In the genomic region with DNA sequence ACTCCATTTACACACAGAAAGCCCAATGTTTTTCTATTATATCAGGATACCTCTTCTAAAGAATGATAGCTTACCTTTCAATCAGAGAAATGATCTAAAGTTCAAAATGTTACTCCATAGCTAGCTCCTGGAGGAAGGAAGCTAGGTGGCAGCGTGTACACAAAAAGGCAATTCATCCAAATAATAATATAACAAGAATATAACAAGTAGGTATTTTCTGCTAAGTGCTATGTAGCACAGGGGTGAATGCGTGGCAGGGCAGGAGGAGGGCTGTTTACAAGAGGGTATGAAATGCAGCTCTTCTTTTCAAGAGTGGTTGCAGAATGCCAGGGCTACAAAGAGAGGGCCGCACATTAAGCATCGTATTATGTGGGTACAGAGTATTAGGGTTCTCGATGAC, we compare ENCODE assay signal across 1 cellular context.
TF ChIP-seq lines count a peak whose summit lies in the region.

No MANE protein-coding gene starts in this region.

TF ChIP-seq in GM12878, 131 proteins besides CTCF, POLR2A, EP300 and RAD21 (continued from another document):
- TF ChIP-seq, protein P1, sequence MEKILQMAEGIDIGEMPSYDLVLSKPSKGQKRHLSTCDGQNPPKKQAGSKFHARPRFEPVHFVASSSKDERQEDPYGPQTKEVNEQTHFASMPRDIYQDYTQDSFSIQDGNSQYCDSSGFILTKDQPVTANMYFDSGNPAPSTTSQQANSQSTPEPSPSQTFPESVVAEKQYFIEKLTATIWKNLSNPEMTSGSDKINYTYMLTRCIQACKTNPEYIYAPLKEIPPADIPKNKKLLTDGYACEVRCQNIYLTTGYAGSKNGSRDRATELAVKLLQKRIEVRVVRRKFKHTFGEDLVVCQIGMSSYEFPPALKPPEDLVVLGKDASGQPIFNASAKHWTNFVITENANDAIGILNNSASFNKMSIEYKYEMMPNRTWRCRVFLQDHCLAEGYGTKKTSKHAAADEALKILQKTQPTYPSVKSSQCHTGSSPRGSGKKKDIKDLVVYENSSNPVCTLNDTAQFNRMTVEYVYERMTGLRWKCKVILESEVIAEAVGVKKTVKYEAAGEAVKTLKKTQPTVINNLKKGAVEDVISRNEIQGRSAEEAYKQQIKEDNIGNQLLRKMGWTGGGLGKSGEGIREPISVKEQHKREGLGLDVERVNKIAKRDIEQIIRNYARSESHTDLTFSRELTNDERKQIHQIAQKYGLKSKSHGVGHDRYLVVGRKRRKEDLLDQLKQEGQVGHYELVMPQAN (conservative IDR thresholded peaks at IDR 0.05): 0 out of 2 replicates have a peak, but pooled peaks have one; percentile 6
- TF ChIP-seq SRF (IDR thresholded peaks at IDR 0.05; ENCODE audit: low read depth in 2 of 2, low read length in 2 of 2) (no peak), MTA2 (IDR thresholded peaks at IDR 0.05; ENCODE audit: low read depth) (0 out of 2 replicates have a peak, but pooled peaks have one; percentile 7), MYC (IDR thresholded peaks at IDR 0.05; ENCODE audit: insufficient read depth, insufficient read length, insufficient replicate concordance, low read length, severe bottlenecking) (no peak), GABPA (IDR thresholded peaks at IDR 0.05; ENCODE audit: low read depth) (no peak)
